20 cellular contexts compared by ENCODE assay signal in genomic region chr3:7062714-7063113, GRCh38.
DNase-seq lines count a peak whose midpoint lies in the region; ATAC-seq lines count a peak whose summit lies in the region.
"Had no signal": no experiment of that assay in that cellular context is flagged by ENCODE, and none has a peak within 500 bp of the region (broad histone marks: within the 10 kb centered on the region; RNA-seq: fewer than 3 reads in every experiment).

No MANE protein-coding gene starts in this region.

- intact Hi-C loops in sciatic nerve (cut with DNase I) = no loop called here

- no peak overlapping the region for H3K27ac ChIP-seq in BLaER1
- H3K27ac ChIP-seq: 22Rv1, A549, C4-2B had no signal

- DNase-seq in Kasumi-1 (lab: John Stamatoyannopoulos, UW) = peak; percentile 24 to 26
- DNase-seq in sciatic nerve (ENCODE audit: low spot score) = no peak
- no peak for DNase-seq in effector memory CD8-positive, alpha-beta T cell
- DNase-seq in DMS53 (lab: John Stamatoyannopoulos, UW) = no peak
- DNase-seq in RPMI8226 = no peak
- DNase-seq: AML-193; Caco-2; Calu3; CD4-positive, alpha-beta T cell; CD8-positive, alpha-beta T cell; DMS79; DND-41; EL; GDM1 had no signal

- peak overlapping the region; percentile 4; the same call in 1 of the 2 replicates for H3K4me2 ChIP-seq in BLaER1
- H3K4me2 ChIP-seq: A549 had no signal

- H3K4me1 ChIP-seq in BLaER1 = peaks cover 8% of the 10 kb centered on the region
- H3K4me1 ChIP-seq: A549, Caco-2 had no signal

- no peaks in the 10 kb centered on the region for H3K27me3 ChIP-seq in BLaER1

- no peak overlapping the region for H3K27ac Mint-ChIP-seq in effector memory CD8-positive, alpha-beta T cell
- H3K27ac Mint-ChIP-seq: B cell; CD4-positive, alpha-beta T cell; CD8-positive, alpha-beta T cell had no signal

- no peaks in the 10 kb centered on the region for H3K36me3 Mint-ChIP-seq in effector memory CD8-positive, alpha-beta T cell (ENCODE audit: insufficient read depth)
- H3K36me3 Mint-ChIP-seq: CD8-positive, alpha-beta T cell had no signal

- H3K4me3 ChIP-seq in BLaER1 = no peak overlapping the region
- H3K4me3 ChIP-seq: A549, GM12878 had no signal

- no peaks in the 10 kb centered on the region for H3K27me3 Mint-ChIP-seq in effector memory CD8-positive, alpha-beta T cell
- H3K27me3 Mint-ChIP-seq: B cell; CD4-positive, alpha-beta T cell had no signal

- H3K9me3 Mint-ChIP-seq in effector memory CD8-positive, alpha-beta T cell = peaks cover 7 to 32% of the 10 kb centered on the region in 2 donors

- no peak overlapping the region for H3K4me3 Mint-ChIP-seq in effector memory CD8-positive, alpha-beta T cell
- H3K4me3 Mint-ChIP-seq: B cell; CD4-positive, alpha-beta T cell; CD8-positive, alpha-beta T cell had no signal

- no peaks in the 10 kb centered on the region for H3K4me1 Mint-ChIP-seq in effector memory CD8-positive, alpha-beta T cell (ENCODE audit: low read depth in 2 of 2)
- H3K4me1 Mint-ChIP-seq: B cell had no signal

- H3K36me3 ChIP-seq in BLaER1 = no peaks in the 10 kb centered on the region

- H4K20me1 ChIP-seq in BLaER1 = no peaks in the 10 kb centered on the region

- ATAC-seq in sciatic nerve = peak; percentile 75
- ATAC-seq in effector memory CD8-positive, alpha-beta T cell (replicated peaks) = no peak
- ATAC-seq: A549; CD8-positive, alpha-beta T cell; GM12878 had no signal

- H3K9me3 ChIP-seq in BLaER1 = peaks cover 5% of the 10 kb centered on the region; the same call in 1 of the 2 replicates
- H3K9me3 ChIP-seq: A549, Caco-2 had no signal

- H3K9ac ChIP-seq in BLaER1 = no peak overlapping the region

Comparison
In these comparisons a context has a peak if more than half of its experiments do, and no peak if none do; other contexts are left out.
1. DNase-seq: peak in Kasumi-1 (2 of 2); none in sciatic nerve (single experiment), effector memory CD8-positive, alpha-beta T cell (0 of 3), DMS53 (single experiment) and RPMI8226 (single experiment).